1 cellular context compared by ENCODE assay signal in the genomic region with DNA sequence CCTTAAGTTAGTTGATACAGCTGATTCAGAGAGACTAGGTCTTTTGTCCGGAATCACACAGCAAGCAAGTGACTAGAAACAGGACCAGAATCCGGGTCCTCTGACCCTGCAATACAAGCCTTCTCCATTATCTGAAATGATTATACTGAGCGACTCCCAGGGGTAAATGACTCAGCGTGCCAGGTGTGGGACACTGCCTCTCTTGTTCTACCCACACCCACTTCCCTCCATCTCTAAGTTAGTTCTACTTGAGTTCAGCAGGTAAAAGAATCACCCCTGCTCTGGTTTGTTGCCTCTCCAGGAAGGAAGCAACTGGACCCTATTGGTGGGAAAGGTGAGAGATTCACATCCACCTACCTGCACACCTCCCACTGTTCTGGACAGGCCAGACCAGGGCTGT.
TF ChIP-seq lines count a peak whose summit lies in the region.

No MANE protein-coding gene starts in this region.

TF ChIP-seq in H1, 55 proteins besides CTCF, POLR2A, EP300 and RAD21:
- no peak for TF ChIP-seq SIRT6 (IDR thresholded peaks at IDR 0.05; ENCODE audit: low read length)
- no peak for TF ChIP-seq PHF8 (conservative IDR thresholded peaks at IDR 0.05; ENCODE audit: low read depth, low read length)
- no peak for TF ChIP-seq TBP (IDR thresholded peaks at IDR 0.05; ENCODE audit: low read depth, low read length)
- no peak for TF ChIP-seq EZH2 (IDR thresholded peaks at IDR 0.05; ENCODE audit: low read depth, low read length, severe bottlenecking)
- no peak for TF ChIP-seq SP2 (IDR thresholded peaks at IDR 0.05; ENCODE audit: low read length)
- no peak for TF ChIP-seq POLR2AphosphoS5 (IDR thresholded peaks at IDR 0.05; ENCODE audit: low read depth, low read length)
- TF ChIP-seq GTF2F1 (IDR thresholded peaks at IDR 0.05; ENCODE audit: borderline replicate concordance, low read depth, low read length): no peak
